In genomic region chr3:32143849-32144757, GRCh38 we compare ENCODE assay signal across 8 cellular contexts. TPM values are rescaled to one million over a fixed set of nuclear protein-coding genes. Genes with fewer than 3 reads are reported as not detected.
DNase-seq lines count a peak whose midpoint lies in the region; ATAC-seq and TF ChIP-seq lines count a peak whose summit lies in the region.

No MANE protein-coding gene starts in this region.

- no peaks in the 10 kb centered on the region for H3K9me3 Mint-ChIP-seq in activated T-cell treated with anti-CD3 and anti-CD28 coated beads, Interleukin-2, amount 50 U/mL, for 24 hours

- H3K4me3 ChIP-seq in stomach = no peak overlapping the region

- peaks cover 73% of the 10 kb centered on the region for H3K36me3 Mint-ChIP-seq in activated T-cell treated with anti-CD3 and anti-CD28 coated beads, Interleukin-2, amount 50 U/mL, for 24 hours (ENCODE audit: low read depth)

- H3K9me3 ChIP-seq in stomach = no peaks in the 10 kb centered on the region

- no peak overlapping the region for H3K27ac ChIP-seq in stomach

- no peak overlapping the region for H3K4me3 Mint-ChIP-seq in activated T-cell treated with anti-CD3 and anti-CD28 coated beads, Interleukin-2, amount 50 U/mL, for 24 hours

- H3K27me3 ChIP-seq in stomach = no peaks in the 10 kb centered on the region

- peaks cover 5 to 58% (median 44%) of the 10 kb centered on the region in 4 donors for H3K36me3 ChIP-seq in stomach

- peaks cover 0 to 10% (median 5%) of the 10 kb centered on the region in 4 donors for H3K4me1 ChIP-seq in stomach

- peak; percentile 43 for DNase-seq in activated T-cell treated with anti-CD3 and anti-CD28 coated beads for 24 hours (ENCODE audit: low read depth)
- DNase-seq in activated T-cell treated with anti-CD3 and anti-CD28 coated beads, Interleukin-2, amount 50 U/mL, for 24 hours = no peak
- peak; percentile 41 for DNase-seq in NCI-H345 treated with DMSO at 0.1 percent for 48 hours (lab: John Stamatoyannopoulos, UW; ENCODE audit: unreplicated experiment)
- DNase-seq in activated CD4-positive, CD25-positive, alpha-beta regulatory T cell treated with anti-CD3 and anti-CD28 coated beads, Interleukin-2, amount 50 U/mL, for 16 hours (ENCODE audit: low read depth, low spot score) = peak; percentile 21
- peak; percentile 56 for DNase-seq in ecto neural progenitor cell (ENCODE audit: low spot score)
- peak; percentile 89 for DNase-seq in medulla oblongata (ENCODE audit: extremely low spot score)
- peak; percentile 40 for DNase-seq in stomach

- no peaks in the 10 kb centered on the region for H3K27me3 Mint-ChIP-seq in activated T-cell treated with anti-CD3 and anti-CD28 coated beads, Interleukin-2, amount 50 U/mL, for 24 hours

- H3K27ac Mint-ChIP-seq in activated T-cell treated with anti-CD3 and anti-CD28 coated beads, Interleukin-2, amount 50 U/mL, for 24 hours = no peak overlapping the region

- H3K4me1 Mint-ChIP-seq in activated T-cell treated with anti-CD3 and anti-CD28 coated beads, Interleukin-2, amount 50 U/mL, for 24 hours (ENCODE audit: low read depth) = no peaks in the 10 kb centered on the region

- TF ChIP-seq POLR2A in stomach (IDR thresholded peaks at IDR 0.05) = no peak

- intact Hi-C loops in stomach (cut with DNase I; ENCODE audit: low total_unique reads) = loop anchor here (5.0 kb wide), 1 partner anchor 122 kb away; no protein-coding TSS in a partner anchor

- peak in 5 of 7 experiments; percentile 50 to 86 (median 60) for TF ChIP-seq CTCF in stomach (IDR thresholded peaks at IDR 0.05)

- no peak for TF ChIP-seq EP300 in stomach (IDR thresholded peaks at IDR 0.05)

- 56 to 63% (median 62%) methylated on average over 11 of the region's 11 CpGs for WGBS in stomach, 5 donors

- peak; percentile 83 for ATAC-seq in HG03066 (IDR thresholded peaks at IDR 0.05; ENCODE audit: low read depth, unreplicated experiment)

RNA-seq across cellular contexts. Expression of gene GPD1L, which starts 37.7 kb away (rescaled TPM):
- 10 to 100 TPM; 33.8 to 79.0 (median 50.6) TPM for total RNA-seq in stomach
- polyA plus RNA-seq in stomach = 10 to 100 TPM; 16.5 to 32.4 (median 17.0) TPM
